ENCODE assay signal across 1 cellular context in the genomic region with DNA sequence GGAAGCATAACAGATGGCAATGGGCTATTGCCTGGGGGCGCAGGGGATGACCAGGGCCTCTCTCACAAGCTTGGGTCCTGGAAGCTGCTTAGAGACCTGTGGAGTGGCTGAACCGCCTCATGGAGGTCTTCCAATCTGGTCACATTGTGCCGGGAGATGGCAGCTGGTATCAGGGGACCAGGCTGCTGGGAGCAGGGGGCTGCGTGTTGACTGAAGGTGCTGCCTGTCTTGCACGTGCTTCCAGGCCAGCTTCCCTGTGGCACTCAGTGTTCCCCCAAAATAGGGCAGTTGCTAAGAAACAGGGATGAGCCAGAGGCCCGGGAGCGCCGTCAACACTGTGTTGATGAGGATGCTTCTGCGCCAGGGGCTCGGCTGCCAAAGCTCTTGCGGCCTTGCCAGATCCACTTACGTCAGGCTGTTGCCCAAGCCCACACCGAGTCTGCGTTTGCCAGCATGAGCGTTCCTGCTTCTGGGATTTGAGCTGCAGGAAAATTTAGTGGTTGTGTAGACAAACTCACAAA.
A peak's percentile ranks its signal among the peaks of the same experiment; 100 is the strongest.
TF ChIP-seq lines count a peak whose summit lies in the region.

No MANE protein-coding gene starts in this region.

TF ChIP-seq in IMR-90, 13 proteins besides CTCF, POLR2A, EP300 and RAD21 (continued from another document):
- TF ChIP-seq MXI1 (IDR thresholded peaks at IDR 0.05; ENCODE audit: borderline replicate concordance, low read depth, low read length) (peak; percentile 64; the same call in 1 of the 2 replicates), ELK1 (IDR thresholded peaks at IDR 0.05; ENCODE audit: borderline replicate concordance, low read depth, low read length) (no peak), RCOR1 (IDR thresholded peaks at IDR 0.05; ENCODE audit: insufficient replicate concordance, low read length) (no peak)
